ENCODE assay signal across 34 cellular contexts in the genomic region with DNA sequence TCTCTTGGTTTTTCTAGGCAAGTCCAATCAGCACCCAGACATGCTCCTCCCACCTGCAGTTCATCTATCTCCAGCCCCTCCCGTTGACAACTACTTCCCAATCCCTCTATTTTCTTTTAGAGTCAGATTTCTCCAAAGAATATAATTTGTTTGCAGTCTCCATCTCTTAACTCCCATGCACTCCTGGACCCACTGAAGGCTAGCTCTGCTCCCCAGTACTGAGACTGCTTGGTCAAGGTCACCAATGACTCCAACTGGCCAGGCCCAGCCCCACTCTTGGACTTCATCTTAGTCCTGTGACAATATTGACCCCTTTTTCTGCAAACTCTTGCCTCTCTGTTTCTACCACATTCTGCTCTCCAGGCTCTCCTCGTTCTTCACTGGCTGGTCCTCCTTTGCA.
"Had no signal": no experiment of that assay in that cellular context is flagged by ENCODE, and none has a peak within 500 bp of the region (broad histone marks: within the 10 kb centered on the region; RNA-seq: fewer than 3 reads in every experiment).

No MANE protein-coding gene starts in this region.

- H3K4me3 ChIP-seq: MG63 had no signal

- H3K27me3 ChIP-seq: MG63 had no signal

- DNase-seq: Karpas-422, Kasumi-1, MG63, MM.1S, MV-4-11, NCI-H1048, NCI-H1092, NCI-H1092 treated with DMSO at 0.1 percent for 48 hours, NCI-H1105, NCI-H1105 treated with DMSO at 0.1 percent for 48 hours, NCI-H1417, NCI-H1417 treated with DMSO at 0.1 percent for 48 hours, NCI-H1436, NCI-H1436 treated with DMSO at 0.1 percent for 48 hours, NCI-H146, NCI-H1694, NCI-H1694 treated with DMSO at 0.1 percent for 48 hours, NCI-H187, NCI-H187 treated with DMSO at 0.1 percent for 48 hours, NCI-H1930, NCI-H2029, NCI-H2029 treated with DMSO at 0.1 percent for 48 hours, NCI-H2081, NCI-H2081 treated with DMSO at 0.1 percent for 48 hours, NCI-H2107, NCI-H2171, NCI-H2171 treated with DMSO at 0.1 percent for 48 hours, NCI-H2227 treated with DMSO at 0.1 percent for 48 hours, NCI-H226, NCI-H345, NCI-H446, NCI-H446 treated with DMSO at 0.1 percent for 48 hours, NCI-H510A, NCI-H510A treated with DMSO at 0.1 percent for 48 hours had no signal

- H3K36me3 ChIP-seq: MG63 had no signal

- H3K9me3 ChIP-seq: MG63 had no signal
